9 cellular contexts compared by ENCODE assay signal in the genomic region with DNA sequence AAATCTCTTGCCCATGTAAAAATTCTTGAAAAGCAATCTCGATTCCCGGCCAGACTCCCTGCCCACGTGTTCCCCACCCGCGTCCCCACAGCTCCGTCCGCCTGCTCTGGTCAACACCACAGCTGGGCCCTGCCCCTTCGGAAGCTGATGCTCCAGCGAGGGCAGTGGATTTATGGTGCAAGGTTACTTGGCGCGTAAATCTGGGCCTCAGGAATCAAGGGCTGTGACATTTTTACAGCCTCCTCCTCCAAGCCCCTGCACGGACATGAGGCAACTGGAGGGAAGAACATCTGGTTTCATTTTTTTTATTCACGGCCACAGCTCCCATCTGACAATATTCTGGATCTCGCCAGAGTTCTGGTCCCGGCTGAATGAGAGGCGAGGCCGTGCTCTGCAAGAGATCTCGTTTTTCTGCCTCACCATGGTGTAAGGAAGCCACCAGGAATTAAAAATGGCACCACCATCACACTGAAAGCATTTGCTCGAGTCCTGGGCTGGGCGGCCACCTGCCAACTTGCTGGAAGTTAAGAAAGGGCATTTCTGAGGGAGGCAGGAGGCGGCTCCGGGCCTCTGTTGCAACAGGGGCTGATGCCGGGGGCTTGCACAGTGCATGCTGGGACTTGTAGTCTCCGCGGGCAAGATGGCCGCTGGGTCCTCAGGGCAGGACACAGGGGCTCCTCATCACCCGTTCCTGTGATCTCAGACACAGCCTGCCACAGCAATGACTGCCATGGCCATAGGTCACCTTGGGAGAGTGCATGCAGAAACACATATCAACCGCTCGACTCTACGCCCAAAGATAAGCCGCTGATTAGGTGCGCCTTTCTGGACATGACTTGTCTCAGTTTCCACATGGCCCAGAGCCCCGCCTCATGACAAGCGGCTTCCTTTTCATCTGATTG.
DNase-seq lines count a peak whose midpoint lies in the region; ATAC-seq, FAIRE-seq and TF ChIP-seq lines count a peak whose summit lies in the region.
"Had no signal": no experiment of that assay in that cellular context is flagged by ENCODE, and none has a peak within 500 bp of the region (broad histone marks: within the 10 kb centered on the region; RNA-seq: fewer than 3 reads in every experiment).

No MANE protein-coding gene starts in this region.

- H3K27ac Mint-ChIP-seq in activated CD8-positive, alpha-beta T cell treated with anti-CD3 and anti-CD28 coated beads for 36 hours: no peak overlapping the region
- H3K27ac Mint-ChIP-seq in activated CD8-positive, alpha-beta T cell treated with anti-CD3 and anti-CD28 coated beads, Interleukin-2, amount 10 ng/mL, durations not matched to agents 7 days and 5 days: no peak overlapping the region
- H3K27ac Mint-ChIP-seq in mesothelial cell of epicardium: peak overlapping the region; percentile 61
- H3K27ac Mint-ChIP-seq: IgD-negative memory B cell had no signal

- H2AFZ ChIP-seq in endothelial cell of umbilical vein (ENCODE audit: low read depth, low read length): peak overlapping the region; percentile 53

- POLR2A ChIA-PET in activated CD8-positive, alpha-beta T cell treated with anti-CD3 and anti-CD28 coated beads for 36 hours (lab: Charles Lee): no interaction called here
- POLR2A ChIA-PET in activated CD8-positive, alpha-beta T cell treated with anti-CD3 and anti-CD28 coated beads, Interleukin-2, amount 10 ng/mL, durations not matched to agents 7 days and 5 days (lab: Charles Lee): no interaction called here
- POLR2A ChIA-PET in endothelial cell of umbilical vein (lab: Charles Lee): no interaction called here

- H3K27me3 ChIP-seq in endothelial cell of umbilical vein (ENCODE audit: control insufficient read depth in 2 of 2, insufficient read depth in 2 of 2, low read length in 2 of 2): peaks cover 5 to 8% of the 10 kb centered on the region in 2 experiments
- H3K27me3 ChIP-seq in uterus: no peaks in the 10 kb centered on the region

- TF ChIP-seq POLR2A in endothelial cell of umbilical vein (IDR thresholded peaks at IDR 0.05; ENCODE audit: low read depth, low read length) (no peak), uterus (IDR thresholded peaks at IDR 0.05) (no peak)

- H3K36me3 ChIP-seq in endothelial cell of umbilical vein (ENCODE audit: control insufficient read depth in 2 of 2, extremely low read depth in 1 of 2, insufficient read depth in 2 of 2, low read length in 2 of 2) (no peaks in the 10 kb centered on the region), uterus (no peaks in the 10 kb centered on the region)

- H3K9ac ChIP-seq in endothelial cell of umbilical vein (replicated peaks; ENCODE audit: extremely low read depth, insufficient read depth, low read length): no peak overlapping the region

- no peaks in the 10 kb centered on the region for H3K36me3 Mint-ChIP-seq in activated CD8-positive, alpha-beta T cell treated with anti-CD3 and anti-CD28 coated beads for 36 hours (ENCODE audit: low read depth)
- no peaks in the 10 kb centered on the region for H3K36me3 Mint-ChIP-seq in activated CD8-positive, alpha-beta T cell treated with anti-CD3 and anti-CD28 coated beads, Interleukin-2, amount 10 ng/mL, durations not matched to agents 7 days and 5 days (ENCODE audit: low read depth)
- H3K36me3 Mint-ChIP-seq in mesothelial cell of epicardium: no peaks in the 10 kb centered on the region
- H3K36me3 Mint-ChIP-seq: IgD-negative memory B cell had no signal

- no peak overlapping the region for H3K27ac ChIP-seq in endothelial cell of umbilical vein (ENCODE audit: insufficient read depth, low read depth, low read length)
- peak overlapping the region; percentile 77 to 82 for H3K27ac ChIP-seq in uterus

- ATAC-seq in activated CD8-positive, alpha-beta T cell treated with anti-CD3 and anti-CD28 coated beads for 36 hours: peak; percentile 20
- no peak for ATAC-seq in activated CD8-positive, alpha-beta T cell treated with anti-CD3 and anti-CD28 coated beads, Interleukin-2, amount 10 ng/mL, durations not matched to agents 7 days and 5 days
- ATAC-seq in GM18870 (IDR thresholded peaks at IDR 0.05; ENCODE audit: unreplicated experiment) (no peak), HG02970 (IDR thresholded peaks at IDR 0.05; ENCODE audit: low FRiP score, unreplicated experiment) (no peak)

- H3K4me3 ChIP-seq in endothelial cell of umbilical vein (replicated peaks in 1 of 3; ENCODE audit: insufficient read depth in 1 of 3, low read depth in 1 of 3, low read length in 3 of 3) (peak overlapping the region in 1 of 3 experiments; percentile 14), uterus (peak overlapping the region; percentile 30 to 45)

- no peaks in the 10 kb centered on the region for H3K4me1 Mint-ChIP-seq in activated CD8-positive, alpha-beta T cell treated with anti-CD3 and anti-CD28 coated beads for 36 hours (ENCODE audit: low read depth)
- peaks cover under 1% of the 10 kb centered on the region for H3K4me1 Mint-ChIP-seq in activated CD8-positive, alpha-beta T cell treated with anti-CD3 and anti-CD28 coated beads, Interleukin-2, amount 10 ng/mL, durations not matched to agents 7 days and 5 days (ENCODE audit: low read depth)
- H3K4me1 Mint-ChIP-seq in mesothelial cell of epicardium: peaks cover 11% of the 10 kb centered on the region

- no peak overlapping the region for H3K4me3 Mint-ChIP-seq in activated CD8-positive, alpha-beta T cell treated with anti-CD3 and anti-CD28 coated beads for 36 hours
- H3K4me3 Mint-ChIP-seq in activated CD8-positive, alpha-beta T cell treated with anti-CD3 and anti-CD28 coated beads, Interleukin-2, amount 10 ng/mL, durations not matched to agents 7 days and 5 days: no peak overlapping the region
- H3K4me3 Mint-ChIP-seq in mesothelial cell of epicardium: peak overlapping the region; percentile 65

- H4K20me1 ChIP-seq in endothelial cell of umbilical vein (replicated peaks; ENCODE audit: control insufficient read depth, extremely low read depth, insufficient read depth, low read length): no peaks in the 10 kb centered on the region

- BruUV-seq in endothelial cell of umbilical vein (replicated peaks; lab: Mats Ljungman, UMichigan): no TSS peak

- H3K27me3 Mint-ChIP-seq in activated CD8-positive, alpha-beta T cell treated with anti-CD3 and anti-CD28 coated beads for 36 hours: peaks cover 25% of the 10 kb centered on the region
- peaks cover 38% of the 10 kb centered on the region for H3K27me3 Mint-ChIP-seq in activated CD8-positive, alpha-beta T cell treated with anti-CD3 and anti-CD28 coated beads, Interleukin-2, amount 10 ng/mL, durations not matched to agents 7 days and 5 days (ENCODE audit: low read depth)
- no peaks in the 10 kb centered on the region for H3K27me3 Mint-ChIP-seq in mesothelial cell of epicardium (ENCODE audit: low read depth)

- no peaks in the 10 kb centered on the region for H3K9me1 ChIP-seq in endothelial cell of umbilical vein (replicated peaks; ENCODE audit: control insufficient read depth, extremely low read depth, insufficient read depth, low read length)

- H3K9me3 Mint-ChIP-seq in activated CD8-positive, alpha-beta T cell treated with anti-CD3 and anti-CD28 coated beads for 36 hours: no peaks in the 10 kb centered on the region
- no peaks in the 10 kb centered on the region for H3K9me3 Mint-ChIP-seq in activated CD8-positive, alpha-beta T cell treated with anti-CD3 and anti-CD28 coated beads, Interleukin-2, amount 10 ng/mL, durations not matched to agents 7 days and 5 days (ENCODE audit: insufficient read depth)
- H3K9me3 Mint-ChIP-seq in mesothelial cell of epicardium: no peaks in the 10 kb centered on the region

- dilution Hi-C loops in endothelial cell of umbilical vein (cut with MboI; ENCODE audit: extremely low pct_ligation_motif_present, low sequenced_read_pairs): no loop called here

- CTCF ChIA-PET in activated CD8-positive, alpha-beta T cell treated with anti-CD3 and anti-CD28 coated beads for 36 hours (lab: Charles Lee): interaction anchor here (1.5 kb wide), 1 partner anchor 502 kb away, joined by 3 read pairs; no protein-coding TSS in a partner anchor
- CTCF ChIA-PET in activated CD8-positive, alpha-beta T cell treated with anti-CD3 and anti-CD28 coated beads, Interleukin-2, amount 10 ng/mL, durations not matched to agents 7 days and 5 days (lab: Charles Lee): no interaction called here
- CTCF ChIA-PET in endothelial cell of umbilical vein (lab: Charles Lee): interaction anchor here (4.2 kb wide), 1 partner anchor 60 kb away, joined by 14 read pairs; no protein-coding TSS in a partner anchor

- intact Hi-C loops in activated CD8-positive, alpha-beta T cell treated with anti-CD3 and anti-CD28 coated beads for 36 hours (cut with micrococcal nuclease): no loop called here
- intact Hi-C loops in endothelial cell of umbilical vein (cut with micrococcal nuclease) (no loop called here), uterus (cut with DNase I; ENCODE audit: low total_unique reads) (no loop called here)

- DNase-seq in activated CD8-positive, alpha-beta T cell treated with anti-CD3 and anti-CD28 coated beads for 36 hours: no peak
- no peak for DNase-seq in activated CD8-positive, alpha-beta T cell treated with anti-CD3 and anti-CD28 coated beads, Interleukin-2, amount 10 ng/mL, durations not matched to agents 7 days and 5 days
- peak; percentile 18 for DNase-seq in endothelial cell of umbilical vein (ENCODE audit: low read depth, low spot score)
- DNase-seq in mesothelial cell of epicardium (ENCODE audit: low spot score in 2 of 2, unreplicated experiment in 2 of 2): no peak
- DNase-seq in uterus: peak; percentile 85 to 89
- no peak for DNase-seq in MV-4-11 (lab: John Stamatoyannopoulos, UW)

- H3K4me1 ChIP-seq in endothelial cell of umbilical vein (ENCODE audit: control insufficient read depth, extremely low read depth, insufficient read depth, low read length): no peaks in the 10 kb centered on the region
- peaks cover 0 to 6% of the 10 kb centered on the region in 2 donors for H3K4me1 ChIP-seq in uterus

- H3K79me2 ChIP-seq in endothelial cell of umbilical vein (ENCODE audit: control insufficient read depth, insufficient read depth, low read length): no peaks in the 10 kb centered on the region

- H3K9me3 ChIP-seq in endothelial cell of umbilical vein (replicated peaks; ENCODE audit: control insufficient read depth, insufficient read depth, low read length): no peaks in the 10 kb centered on the region
- no peaks in the 10 kb centered on the region for H3K9me3 ChIP-seq in uterus

- FAIRE-seq in endothelial cell of umbilical vein (lab: Jason Lieb, UNC): no peak

- TF ChIP-seq CTCF in activated CD8-positive, alpha-beta T cell treated with anti-CD3 and anti-CD28 coated beads for 36 hours (IDR thresholded peaks at IDR 0.05): no peak
- TF ChIP-seq CTCF in endothelial cell of umbilical vein (IDR thresholded peaks at IDR 0.05; ENCODE audit: extremely low read depth in 1 of 2, insufficient read depth in 1 of 2, low read depth in 1 of 2, low read length in 2 of 2) (no peak), mesothelial cell of epicardium (IDR thresholded peaks at IDR 0.05; ENCODE audit: unreplicated experiment) (no peak), uterus (IDR thresholded peaks at IDR 0.05) (no peak)

- no peak overlapping the region for H3K4me2 ChIP-seq in endothelial cell of umbilical vein (ENCODE audit: insufficient read depth, low read length)

TF ChIP-seq in endothelial cell of umbilical vein, 7 proteins besides CTCF, POLR2A, EP300 and RAD21 (continues in another document):
- TF ChIP-seq GATA2 (IDR thresholded peaks at IDR 0.05; ENCODE audit: insufficient read depth, insufficient read length, low read depth, low read length) (no peak), FOS (IDR thresholded peaks at IDR 0.05; ENCODE audit: borderline replicate concordance, insufficient read depth, low read length) (no peak)

Comparison
In these comparisons a context has a peak if more than half of its experiments do, and no peak if none do; other contexts are left out.
1. DNase-seq: peak in endothelial cell of umbilical vein (single experiment) and uterus (2 of 2); none in activated CD8-positive, alpha-beta T cell treated with anti-CD3 and anti-CD28 coated beads for 36 hours (single experiment), activated CD8-positive, alpha-beta T cell treated with anti-CD3 and anti-CD28 coated beads, Interleukin-2, amount 10 ng/mL, durations not matched to agents 7 days and 5 days (single experiment), mesothelial cell of epicardium (0 of 2) and MV-4-11 (single experiment).